ENCODE assay signal across 24 cellular contexts in the genomic region with DNA sequence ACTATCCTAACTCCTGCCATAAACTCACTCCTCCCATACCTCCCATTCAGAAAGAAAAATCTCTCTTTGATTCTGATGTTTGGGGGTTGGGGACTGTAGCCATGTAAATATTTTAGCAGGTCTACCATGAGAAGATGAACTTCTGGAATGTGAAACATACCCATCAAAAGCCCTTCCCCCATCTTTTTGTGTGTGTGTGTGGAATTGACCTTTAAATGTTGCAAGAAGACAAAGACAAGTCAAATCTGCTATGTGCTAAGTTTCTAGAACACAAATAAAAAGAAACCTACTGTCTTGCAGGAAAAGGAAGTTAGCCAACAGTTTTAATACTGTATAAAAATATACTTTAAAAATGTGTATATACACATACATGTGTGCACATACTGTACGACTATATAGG. TPM values are rescaled to one million over a fixed set of nuclear protein-coding genes. Genes with fewer than 3 reads are reported as not detected.
"Had no signal": no experiment of that assay in that cellular context is flagged by ENCODE, and none has a peak within 500 bp of the region (broad histone marks: within the 10 kb centered on the region; RNA-seq: fewer than 3 reads in every experiment).

No MANE protein-coding gene starts in this region.

- H3K4me3 ChIP-seq: body of pancreas, cardiac muscle cell, gastroesophageal sphincter, pancreas, transverse colon had no signal

- DNase-seq: activated CD4-positive, alpha-beta T cell treated with anti-CD3 and anti-CD28 coated beads for 4 hours; activated CD4-positive, alpha-beta T cell treated with anti-CD3 and anti-CD28 coated beads, Interleukin-2, amount 50 U/mL, for 48 hours; activated CD4-positive, CD25-positive, alpha-beta regulatory T cell; activated CD8-positive, alpha-beta memory T cell treated with anti-CD3 and anti-CD28 coated beads, Interleukin-2, amount 50 U/mL, for 48 hours; activated effector memory CD4-positive, alpha-beta T cell treated with Interleukin-2 at 50 U/mL for 16 hours; activated naive CD4-positive, alpha-beta T cell treated with anti-CD3 and anti-CD28 coated beads for 36 hours; activated naive CD8-positive, alpha-beta T cell treated with anti-CD3 and anti-CD28 coated beads, Interleukin-2, amount 50 U/mL, for 24 hours; activated T-cell treated with anti-CD3 and anti-CD28 coated beads, Interleukin-2, amount 50 U/mL, for 48 hours; body of pancreas; effector memory CD4-positive, alpha-beta T cell; head of caudate nucleus; hypothalamus; pancreas; right cardiac atrium; stimulated activated CD4-positive, alpha-beta T cell treated with anti-CD3 and anti-CD28 coated beads, Interleukin-12 subunit alpha, Interleukin-12 subunit beta, amount 100 ng/mL, for 4 hours; T1000; transverse colon had no signal

- H3K4me1 ChIP-seq: body of pancreas, gastroesophageal sphincter, pancreas, transverse colon had no signal

- H3K27me3 ChIP-seq: body of pancreas, cardiac muscle cell, gastroesophageal sphincter, pancreas, transverse colon had no signal

- H3K4me1 Mint-ChIP-seq: activated naive CD8-positive, alpha-beta T cell treated with anti-CD3 and anti-CD28 coated beads, Interleukin-2, amount 50 U/mL, for 24 hours had no signal

- FAIRE-seq: islet of Langerhans, pancreas, urothelium cell line had no signal

- H3K27me3 Mint-ChIP-seq: activated naive CD8-positive, alpha-beta T cell treated with anti-CD3 and anti-CD28 coated beads, Interleukin-2, amount 50 U/mL, for 24 hours; natural killer cell treated with Interleukin-12 subunit alpha and Interleukin-12 subunit beta and Interleukin-15 and Interleukin-18, amount 100 ng/mL, for 72 hours had no signal

- ATAC-seq: activated naive CD8-positive, alpha-beta T cell treated with anti-CD3 and anti-CD28 coated beads, Interleukin-2, amount 50 U/mL, for 24 hours; body of pancreas; esophagus mucosa; gastroesophageal sphincter; natural killer cell treated with Interleukin-12 subunit alpha and Interleukin-12 subunit beta and Interleukin-15 and Interleukin-18, amount 100 ng/mL, for 72 hours; pancreas; right cardiac atrium had no signal

- H3K27ac Mint-ChIP-seq: natural killer cell treated with Interleukin-12 subunit alpha and Interleukin-12 subunit beta and Interleukin-15 and Interleukin-18, amount 100 ng/mL, for 72 hours had no signal

- H3K9me3 Mint-ChIP-seq: activated naive CD4-positive, alpha-beta T cell treated with anti-CD3 and anti-CD28 coated beads for 36 hours; activated naive CD8-positive, alpha-beta T cell treated with anti-CD3 and anti-CD28 coated beads, Interleukin-2, amount 50 U/mL, for 24 hours; natural killer cell treated with Interleukin-12 subunit alpha and Interleukin-12 subunit beta and Interleukin-15 and Interleukin-18, amount 100 ng/mL, for 72 hours had no signal

- H3K9me3 ChIP-seq: body of pancreas, gastroesophageal sphincter, pancreas, transverse colon had no signal

- H3K4me3 Mint-ChIP-seq: activated naive CD4-positive, alpha-beta T cell treated with anti-CD3 and anti-CD28 coated beads for 36 hours; activated naive CD8-positive, alpha-beta T cell treated with anti-CD3 and anti-CD28 coated beads, Interleukin-2, amount 50 U/mL, for 24 hours; natural killer cell treated with Interleukin-12 subunit alpha and Interleukin-12 subunit beta and Interleukin-15 and Interleukin-18, amount 100 ng/mL, for 72 hours had no signal

- H3K27ac ChIP-seq: body of pancreas, cardiac muscle cell, gastroesophageal sphincter, pancreas, transverse colon had no signal

RNA-seq across cellular contexts. Expression of gene USP50, which starts 29.7 kb away (rescaled TPM):
- total RNA-seq: activated naive CD4-positive, alpha-beta T cell treated with anti-CD3 and anti-CD28 coated beads for 36 hours; body of pancreas; cardiac muscle cell; dermis microvascular lymphatic vessel endothelial cell; esophagus mucosa; natural killer cell treated with Interleukin-12 subunit alpha and Interleukin-12 subunit beta and Interleukin-15 and Interleukin-18, amount 100 ng/mL, for 72 hours; transverse colon had no signal
- polyA plus RNA-seq: cardiac muscle cell, pancreas, right cardiac atrium had no signal
